8 cellular contexts compared by ENCODE assay signal in genomic region chr7:56213574-56213973, GRCh38.
"Had no signal": no experiment of that assay in that cellular context is flagged by ENCODE, and none has a peak within 500 bp of the region (broad histone marks: within the 10 kb centered on the region; RNA-seq: fewer than 3 reads in every experiment).

No MANE protein-coding gene starts in this region.

- H3K4me3 ChIP-seq: GM23248, GM23338, HAP-1 had no signal

- H3K27ac Mint-ChIP-seq: GM23338, H9, HFFc6 had no signal

- DNase-seq: GM23248, GOT3, H7, H9, HCEC 1CT, HFFc6 had no signal

- H3K36me3 ChIP-seq: HAP-1 had no signal

- H3K9me3 ChIP-seq: HAP-1 had no signal

- H3K4me1 ChIP-seq: HAP-1 had no signal

- H3K4me3 Mint-ChIP-seq: GM23338, H9, HFFc6 had no signal

- H3K4me1 Mint-ChIP-seq: GM23338, H9 had no signal

- H3K27ac ChIP-seq: GM23248 had no signal
